ENCODE assay signal across 15 cellular contexts in the genomic region with DNA sequence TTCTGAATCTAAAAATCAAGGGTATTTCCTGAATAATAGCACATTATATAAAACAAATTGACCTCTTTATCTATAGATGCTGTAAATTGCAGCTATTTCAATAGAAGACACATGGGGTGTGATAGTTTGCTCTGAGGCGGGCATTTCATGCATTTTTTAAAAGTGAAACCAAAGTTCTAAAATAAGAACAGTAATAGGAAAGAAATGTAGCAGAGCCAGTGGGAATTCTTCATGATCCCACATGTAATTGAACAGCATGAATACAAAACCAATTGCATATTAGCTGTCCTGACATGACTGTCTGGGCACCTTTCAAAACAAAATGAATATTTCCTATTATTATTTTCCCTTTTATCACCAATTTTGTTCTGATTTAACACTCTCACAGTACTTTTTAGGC.
A peak's percentile ranks its signal among the peaks of the same experiment; 100 is the strongest.
DNase-seq lines count a peak whose midpoint lies in the region; ATAC-seq, FAIRE-seq and TF ChIP-seq lines count a peak whose summit lies in the region.
"Had no signal": no experiment of that assay in that cellular context is flagged by ENCODE, and none has a peak within 500 bp of the region (broad histone marks: within the 10 kb centered on the region; RNA-seq: fewer than 3 reads in every experiment).

No MANE protein-coding gene starts in this region.

- no peak overlapping the region for H2AFZ ChIP-seq in astrocyte (ENCODE audit: low read depth, low read length)

- no peaks in the 10 kb centered on the region for H3K36me3 ChIP-seq in astrocyte (ENCODE audit: insufficient read depth, low read length)
- H3K36me3 ChIP-seq: lower lobe of right lung, right atrium auricular region, tibial nerve had no signal

- H3K4me3 ChIP-seq in astrocyte (ENCODE audit: insufficient read depth, low read depth, low read length): no peak overlapping the region
- no peak overlapping the region for H3K4me3 ChIP-seq in fibroblast of villous mesenchyme (ENCODE audit: low read depth, low read length)
- H3K4me3 ChIP-seq: lower lobe of right lung, right atrium auricular region had no signal

- H3K27me3 ChIP-seq in astrocyte (ENCODE audit: insufficient read depth, low read length): no peaks in the 10 kb centered on the region
- H3K27me3 ChIP-seq: right atrium auricular region, tibial nerve had no signal

- no peaks in the 10 kb centered on the region; the same call in 1 of the 2 replicates for H3K4me1 Mint-ChIP-seq in HFFc6 (ENCODE audit: low read depth)
- peaks cover 7% of the 10 kb centered on the region for H3K4me1 Mint-ChIP-seq in astrocyte (ENCODE audit: low read depth, unreplicated experiment)
- no peaks in the 10 kb centered on the region for H3K4me1 Mint-ChIP-seq in T-helper 2 cell treated with Interferon-gamma antibody and Interleukin-4, amounts not matched to agents 5 μg/mL and 100 μg/mL, for 36 hours (ENCODE audit: low read depth)
- H3K4me1 Mint-ChIP-seq: neural crest cell had no signal

- H3K27me3 Mint-ChIP-seq in HFFc6 (ENCODE audit: insufficient read depth) (no peaks in the 10 kb centered on the region), astrocyte (ENCODE audit: low read depth, unreplicated experiment) (no peaks in the 10 kb centered on the region)
- no peaks in the 10 kb centered on the region for H3K27me3 Mint-ChIP-seq in T-helper 2 cell treated with Interferon-gamma antibody and Interleukin-4, amounts not matched to agents 5 μg/mL and 100 μg/mL, for 36 hours (ENCODE audit: low read depth)

- ATAC-seq in HG02759 (IDR thresholded peaks at IDR 0.05; ENCODE audit: unreplicated experiment): no peak
- ATAC-seq: lower lobe of right lung had no signal

- H3K9ac ChIP-seq in astrocyte (ENCODE audit: low read length): peak overlapping the region; percentile 13

- H3K9me3 Mint-ChIP-seq in HFFc6 (peaks cover 6% of the 10 kb centered on the region; the same call in 1 of the 2 replicates), astrocyte (ENCODE audit: unreplicated experiment) (no peaks in the 10 kb centered on the region)
- no peaks in the 10 kb centered on the region for H3K9me3 Mint-ChIP-seq in T-helper 2 cell treated with Interferon-gamma antibody and Interleukin-4, amounts not matched to agents 5 μg/mL and 100 μg/mL, for 36 hours
- H3K9me3 Mint-ChIP-seq: neural crest cell had no signal

- H3K27ac Mint-ChIP-seq in HFFc6 (no peak overlapping the region), astrocyte (ENCODE audit: unreplicated experiment) (peak overlapping the region; percentile 10)
- no peak overlapping the region for H3K27ac Mint-ChIP-seq in T-helper 2 cell treated with Interferon-gamma antibody and Interleukin-4, amounts not matched to agents 5 μg/mL and 100 μg/mL, for 36 hours

- H3K79me2 ChIP-seq in astrocyte (ENCODE audit: insufficient read depth, low read length): no peaks in the 10 kb centered on the region

- no peaks in the 10 kb centered on the region for H3K9me3 ChIP-seq in astrocyte (ENCODE audit: insufficient read depth, low read depth, low read length)
- H3K9me3 ChIP-seq: lower lobe of right lung, right atrium auricular region, tibial nerve had no signal

- no peaks in the 10 kb centered on the region for H3K36me3 Mint-ChIP-seq in HFFc6 (ENCODE audit: low read depth)
- H3K36me3 Mint-ChIP-seq in astrocyte (ENCODE audit: low read depth, unreplicated experiment): no peaks in the 10 kb centered on the region
- H3K36me3 Mint-ChIP-seq in T-helper 2 cell treated with Interferon-gamma antibody and Interleukin-4, amounts not matched to agents 5 μg/mL and 100 μg/mL, for 36 hours (ENCODE audit: low read depth): no peaks in the 10 kb centered on the region

- H3K4me3 Mint-ChIP-seq in HFFc6 (peak overlapping the region; percentile 0; the same call in 1 of the 2 replicates), astrocyte (ENCODE audit: unreplicated experiment) (no peak overlapping the region)
- no peak overlapping the region for H3K4me3 Mint-ChIP-seq in T-helper 2 cell treated with Interferon-gamma antibody and Interleukin-4, amounts not matched to agents 5 μg/mL and 100 μg/mL, for 36 hours
- H3K4me3 Mint-ChIP-seq: neural crest cell had no signal

- DNase-seq in HFFc6 (no peak), astrocyte (ENCODE audit: low read depth) (peak; percentile 57), fibroblast of villous mesenchyme (ENCODE audit: low read depth) (peak; percentile 1), RPMI8226 (no peak)
- DNase-seq in T-helper 2 cell treated with Interferon-gamma antibody and Interleukin-4, amounts not matched to agents 5 μg/mL and 100 μg/mL, for 36 hours (ENCODE audit: low spot score): no peak
- no peak for DNase-seq in activated CD4-positive, alpha-beta T cell treated with anti-CD3 and anti-CD28 coated beads for 48 hours
- DNase-seq: activated gamma-delta T cell treated with Interleukin-2 at 50 U/mL for 16 hours; caudate nucleus; lower lobe of right lung; NCI-H1105 treated with DMSO at 0.1 percent for 48 hours; stimulated activated CD4-positive, alpha-beta T cell treated with anti-CD3 and anti-CD28 coated beads, Interleukin-4, amount 100 ng/mL, for 1 hour had no signal

- no peak for TF ChIP-seq CTCF in HFFc6 (IDR thresholded peaks at IDR 0.05)
- no peak for TF ChIP-seq CTCF in astrocyte (IDR thresholded peaks at IDR 0.05; ENCODE audit: insufficient read depth, low read depth, low read length)
- no peak for TF ChIP-seq CTCF in fibroblast of villous mesenchyme (IDR thresholded peaks at IDR 0.05; ENCODE audit: insufficient read depth, low read depth, low read length)

- H4K20me1 ChIP-seq in astrocyte (ENCODE audit: insufficient read depth, low read length): no peaks in the 10 kb centered on the region

- H3K4me2 ChIP-seq in astrocyte (ENCODE audit: low read length): peak overlapping the region; percentile 51

- peak; percentile 32 for FAIRE-seq in astrocyte (lab: Jason Lieb, UNC)

- no peaks in the 10 kb centered on the region for H3K4me1 ChIP-seq in astrocyte (ENCODE audit: insufficient read depth, low read length)
- H3K4me1 ChIP-seq: lower lobe of right lung, right atrium auricular region had no signal

- H3K27ac ChIP-seq in astrocyte (ENCODE audit: low read depth, low read length): no peak overlapping the region
- H3K27ac ChIP-seq: lower lobe of right lung, right atrium auricular region, tibial nerve had no signal

Comparison
In these comparisons a context has a peak if more than half of its experiments do, and no peak if none do; other contexts are left out.
1. DNase-seq: peak in astrocyte (single experiment) and fibroblast of villous mesenchyme (single experiment); none in HFFc6 (single experiment), T-helper 2 cell treated with Interferon-gamma antibody and Interleukin-4, amounts not matched to agents 5 μg/mL and 100 μg/mL, for 36 hours (single experiment), activated CD4-positive, alpha-beta T cell treated with anti-CD3 and anti-CD28 coated beads for 48 hours (single experiment) and RPMI8226 (single experiment).